ENCODE assay signal across 1 cellular context in the genomic region with DNA sequence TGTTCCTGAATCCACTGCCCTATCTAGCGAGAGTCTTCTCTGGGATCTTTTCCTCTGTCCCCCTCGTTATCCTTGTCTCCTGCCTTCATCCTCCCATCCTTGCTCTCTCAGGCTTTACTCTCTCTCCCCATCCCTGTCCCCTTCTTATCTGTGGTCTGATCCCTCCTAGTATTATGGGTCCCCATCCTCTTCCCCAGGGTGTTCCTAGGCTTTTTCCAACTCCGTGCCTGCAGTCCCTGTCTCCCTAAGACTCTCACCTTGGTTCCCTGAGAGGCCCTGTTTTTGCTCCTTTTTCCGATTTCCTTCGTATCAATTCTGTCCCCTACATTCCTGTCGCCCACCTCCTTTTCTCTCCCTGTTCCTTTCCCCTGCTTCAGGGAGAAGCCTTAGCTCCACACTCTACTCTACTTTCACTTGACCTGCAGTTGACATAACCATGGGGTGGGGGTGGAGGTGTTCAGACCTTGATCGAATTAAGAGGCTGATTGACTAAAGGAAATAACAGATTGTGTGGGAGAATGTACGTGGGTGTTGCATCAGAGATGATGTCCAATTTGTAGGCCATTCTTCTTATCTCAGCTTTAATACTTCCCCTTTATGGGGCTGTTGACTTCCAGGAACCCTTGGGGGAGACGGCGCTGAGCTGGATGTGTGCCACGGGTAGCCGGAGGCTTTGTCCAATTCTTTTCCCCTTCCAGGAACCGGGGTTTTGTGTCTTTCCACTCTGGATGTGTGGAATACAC.
TF ChIP-seq lines count a peak whose summit lies in the region.

No MANE protein-coding gene starts in this region.

TF ChIP-seq in HepG2, 621 proteins besides CTCF, POLR2A, EP300 and RAD21:
- TF ChIP-seq, protein P1, sequence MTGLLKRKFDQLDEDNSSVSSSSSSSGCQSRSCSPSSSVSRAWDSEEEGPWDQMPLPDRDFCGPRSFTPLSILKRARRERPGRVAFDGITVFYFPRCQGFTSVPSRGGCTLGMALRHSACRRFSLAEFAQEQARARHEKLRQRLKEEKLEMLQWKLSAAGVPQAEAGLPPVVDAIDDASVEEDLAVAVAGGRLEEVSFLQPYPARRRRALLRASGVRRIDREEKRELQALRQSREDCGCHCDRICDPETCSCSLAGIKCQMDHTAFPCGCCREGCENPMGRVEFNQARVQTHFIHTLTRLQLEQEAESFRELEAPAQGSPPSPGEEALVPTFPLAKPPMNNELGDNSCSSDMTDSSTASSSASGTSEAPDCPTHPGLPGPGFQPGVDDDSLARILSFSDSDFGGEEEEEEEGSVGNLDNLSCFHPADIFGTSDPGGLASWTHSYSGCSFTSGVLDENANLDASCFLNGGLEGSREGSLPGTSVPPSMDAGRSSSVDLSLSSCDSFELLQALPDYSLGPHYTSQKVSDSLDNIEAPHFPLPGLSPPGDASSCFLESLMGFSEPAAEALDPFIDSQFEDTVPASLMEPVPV (CRISPR knock-in tag; IDR thresholded peaks at IDR 0.05) = peak; percentile 13; the same call in 1 of the 2 replicates
- TF ChIP-seq ZNF225 (CRISPR knock-in tag; IDR thresholded peaks at IDR 0.05) (no peak), CREM (IDR thresholded peaks at IDR 0.05) (0 out of 2 replicates have a peak, but pooled peaks have one; percentile 11), CREM (CRISPR knock-in tag; IDR thresholded peaks at IDR 0.05) (no peak)
- TF ChIP-seq, protein P2, sequence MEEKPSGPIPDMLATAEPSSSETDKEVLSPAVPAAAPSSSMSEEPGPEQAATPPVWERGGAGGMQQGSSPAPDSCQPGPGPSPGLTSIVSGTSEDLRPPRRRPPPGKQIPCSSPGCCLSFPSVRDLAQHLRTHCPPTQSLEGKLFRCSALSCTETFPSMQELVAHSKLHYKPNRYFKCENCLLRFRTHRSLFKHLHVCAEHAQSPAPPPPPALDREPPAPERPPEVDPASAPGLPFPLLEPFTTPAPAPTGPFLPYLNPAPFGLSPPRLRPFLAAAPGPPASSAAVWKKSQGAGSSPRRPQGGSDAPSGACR (CRISPR knock-in tag; IDR thresholded peaks at IDR 0.05) = peak; percentile 54; the same call in 1 of the 2 replicates
- TF ChIP-seq, protein P3, sequence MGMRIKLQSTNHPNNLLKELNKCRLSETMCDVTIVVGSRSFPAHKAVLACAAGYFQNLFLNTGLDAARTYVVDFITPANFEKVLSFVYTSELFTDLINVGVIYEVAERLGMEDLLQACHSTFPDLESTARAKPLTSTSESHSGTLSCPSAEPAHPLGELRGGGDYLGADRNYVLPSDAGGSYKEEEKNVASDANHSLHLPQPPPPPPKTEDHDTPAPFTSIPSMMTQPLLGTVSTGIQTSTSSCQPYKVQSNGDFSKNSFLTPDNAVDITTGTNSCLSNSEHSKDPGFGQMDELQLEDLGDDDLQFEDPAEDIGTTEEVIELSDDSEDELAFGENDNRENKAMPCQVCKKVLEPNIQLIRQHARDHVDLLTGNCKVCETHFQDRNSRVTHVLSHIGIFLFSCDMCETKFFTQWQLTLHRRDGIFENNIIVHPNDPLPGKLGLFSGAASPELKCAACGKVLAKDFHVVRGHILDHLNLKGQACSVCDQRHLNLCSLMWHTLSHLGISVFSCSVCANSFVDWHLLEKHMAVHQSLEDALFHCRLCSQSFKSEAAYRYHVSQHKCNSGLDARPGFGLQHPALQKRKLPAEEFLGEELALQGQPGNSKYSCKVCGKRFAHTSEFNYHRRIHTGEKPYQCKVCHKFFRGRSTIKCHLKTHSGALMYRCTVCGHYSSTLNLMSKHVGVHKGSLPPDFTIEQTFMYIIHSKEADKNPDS (CRISPR knock-in tag; IDR thresholded peaks at IDR 0.05) = peak; percentile 40; the same call in 1 of the 2 replicates
TF ChIP-seq in HepG2: peak in this region for 4.
